1 cellular context compared by ENCODE assay signal in genomic region chr1:12477301-12477700, GRCh38.
TF ChIP-seq lines count a peak whose summit lies in the region.

No MANE protein-coding gene starts in this region.

TF ChIP-seq in HCT116, 20 proteins besides CTCF, POLR2A, EP300 and RAD21 (continued from another document):
- TF ChIP-seq, protein P1, sequence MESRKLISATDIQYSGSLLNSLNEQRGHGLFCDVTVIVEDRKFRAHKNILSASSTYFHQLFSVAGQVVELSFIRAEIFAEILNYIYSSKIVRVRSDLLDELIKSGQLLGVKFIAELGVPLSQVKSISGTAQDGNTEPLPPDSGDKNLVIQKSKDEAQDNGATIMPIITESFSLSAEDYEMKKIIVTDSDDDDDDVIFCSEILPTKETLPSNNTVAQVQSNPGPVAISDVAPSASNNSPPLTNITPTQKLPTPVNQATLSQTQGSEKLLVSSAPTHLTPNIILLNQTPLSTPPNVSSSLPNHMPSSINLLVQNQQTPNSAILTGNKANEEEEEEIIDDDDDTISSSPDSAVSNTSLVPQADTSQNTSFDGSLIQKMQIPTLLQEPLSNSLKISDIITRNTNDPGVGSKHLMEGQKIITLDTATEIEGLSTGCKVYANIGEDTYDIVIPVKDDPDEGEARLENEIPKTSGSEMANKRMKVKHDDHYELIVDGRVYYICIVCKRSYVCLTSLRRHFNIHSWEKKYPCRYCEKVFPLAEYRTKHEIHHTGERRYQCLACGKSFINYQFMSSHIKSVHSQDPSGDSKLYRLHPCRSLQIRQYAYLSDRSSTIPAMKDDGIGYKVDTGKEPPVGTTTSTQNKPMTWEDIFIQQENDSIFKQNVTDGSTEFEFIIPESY (IDR thresholded peaks at IDR 0.05; ENCODE audit: extremely low read depth, insufficient replicate concordance, low read length): no peak
TF ChIP-seq in HCT116: peak in this region for 0.
